2 cellular contexts compared by ENCODE assay signal in the genomic region with DNA sequence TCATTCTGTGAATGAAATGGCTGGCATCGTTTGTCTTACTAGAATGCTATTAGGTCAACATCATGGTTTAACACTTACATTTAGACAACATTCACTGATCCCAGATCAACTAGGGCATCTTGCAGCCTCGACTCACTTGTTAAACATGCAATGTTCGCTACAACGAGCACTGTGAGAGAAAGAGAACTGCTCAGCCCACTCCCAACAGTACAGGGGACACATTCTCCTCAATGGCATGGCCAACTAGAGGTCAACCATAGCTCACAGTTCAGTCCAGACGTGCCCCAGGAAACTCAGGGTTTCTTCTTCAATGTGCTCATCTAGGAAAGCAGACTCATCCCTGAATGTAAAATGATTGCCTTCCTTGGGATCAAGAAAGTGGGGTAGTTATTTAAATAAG.
TF ChIP-seq lines count a peak whose summit lies in the region.

No MANE protein-coding gene starts in this region.

TF ChIP-seq in A549, 52 proteins besides CTCF, POLR2A, EP300 and RAD21 (continued from another document):
- TF ChIP-seq FOSL2 (IDR thresholded peaks at IDR 0.05) (no peak), FOSL2 (CRISPR knock-in tag; IDR thresholded peaks at IDR 0.05) (no peak), ZSCAN20 (CRISPR knock-in tag; IDR thresholded peaks at IDR 0.05) (no peak)

TF ChIP-seq in WTC11, 78 proteins besides CTCF, POLR2A, EP300 and RAD21 (continued from another document):
- TF ChIP-seq, protein P1, sequence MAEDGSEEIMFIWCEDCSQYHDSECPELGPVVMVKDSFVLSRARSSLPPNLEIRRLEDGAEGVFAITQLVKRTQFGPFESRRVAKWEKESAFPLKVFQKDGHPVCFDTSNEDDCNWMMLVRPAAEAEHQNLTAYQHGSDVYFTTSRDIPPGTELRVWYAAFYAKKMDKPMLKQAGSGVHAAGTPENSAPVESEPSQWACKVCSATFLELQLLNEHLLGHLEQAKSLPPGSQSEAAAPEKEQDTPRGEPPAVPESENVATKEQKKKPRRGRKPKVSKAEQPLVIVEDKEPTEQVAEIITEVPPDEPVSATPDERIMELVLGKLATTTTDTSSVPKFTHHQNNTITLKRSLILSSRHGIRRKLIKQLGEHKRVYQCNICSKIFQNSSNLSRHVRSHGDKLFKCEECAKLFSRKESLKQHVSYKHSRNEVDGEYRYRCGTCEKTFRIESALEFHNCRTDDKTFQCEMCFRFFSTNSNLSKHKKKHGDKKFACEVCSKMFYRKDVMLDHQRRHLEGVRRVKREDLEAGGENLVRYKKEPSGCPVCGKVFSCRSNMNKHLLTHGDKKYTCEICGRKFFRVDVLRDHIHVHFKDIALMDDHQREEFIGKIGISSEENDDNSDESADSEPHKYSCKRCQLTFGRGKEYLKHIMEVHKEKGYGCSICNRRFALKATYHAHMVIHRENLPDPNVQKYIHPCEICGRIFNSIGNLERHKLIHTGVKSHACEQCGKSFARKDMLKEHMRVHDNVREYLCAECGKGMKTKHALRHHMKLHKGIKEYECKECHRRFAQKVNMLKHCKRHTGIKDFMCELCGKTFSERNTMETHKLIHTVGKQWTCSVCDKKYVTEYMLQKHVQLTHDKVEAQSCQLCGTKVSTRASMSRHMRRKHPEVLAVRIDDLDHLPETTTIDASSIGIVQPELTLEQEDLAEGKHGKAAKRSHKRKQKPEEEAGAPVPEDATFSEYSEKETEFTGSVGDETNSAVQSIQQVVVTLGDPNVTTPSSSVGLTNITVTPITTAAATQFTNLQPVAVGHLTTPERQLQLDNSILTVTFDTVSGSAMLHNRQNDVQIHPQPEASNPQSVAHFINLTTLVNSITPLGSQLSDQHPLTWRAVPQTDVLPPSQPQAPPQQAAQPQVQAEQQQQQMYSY (CRISPR knock-in tag; IDR thresholded peaks at IDR 0.05), result no peak
- TF ChIP-seq JUN (CRISPR knock-in tag; IDR thresholded peaks at IDR 0.05) (no peak), SOX15 (CRISPR knock-in tag; IDR thresholded peaks at IDR 0.05) (no peak), ZNF138 (CRISPR knock-in tag; conservative IDR thresholded peaks at IDR 0.05) (no peak), KAT7 (CRISPR knock-in tag; IDR thresholded peaks at IDR 0.05; ENCODE audit: borderline replicate concordance) (no peak)
- TF ChIP-seq, protein P2, sequence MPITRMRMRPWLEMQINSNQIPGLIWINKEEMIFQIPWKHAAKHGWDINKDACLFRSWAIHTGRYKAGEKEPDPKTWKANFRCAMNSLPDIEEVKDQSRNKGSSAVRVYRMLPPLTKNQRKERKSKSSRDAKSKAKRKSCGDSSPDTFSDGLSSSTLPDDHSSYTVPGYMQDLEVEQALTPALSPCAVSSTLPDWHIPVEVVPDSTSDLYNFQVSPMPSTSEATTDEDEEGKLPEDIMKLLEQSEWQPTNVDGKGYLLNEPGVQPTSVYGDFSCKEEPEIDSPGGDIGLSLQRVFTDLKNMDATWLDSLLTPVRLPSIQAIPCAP (CRISPR knock-in tag; IDR thresholded peaks at IDR 0.05), result no peak
- TF ChIP-seq, protein P3, sequence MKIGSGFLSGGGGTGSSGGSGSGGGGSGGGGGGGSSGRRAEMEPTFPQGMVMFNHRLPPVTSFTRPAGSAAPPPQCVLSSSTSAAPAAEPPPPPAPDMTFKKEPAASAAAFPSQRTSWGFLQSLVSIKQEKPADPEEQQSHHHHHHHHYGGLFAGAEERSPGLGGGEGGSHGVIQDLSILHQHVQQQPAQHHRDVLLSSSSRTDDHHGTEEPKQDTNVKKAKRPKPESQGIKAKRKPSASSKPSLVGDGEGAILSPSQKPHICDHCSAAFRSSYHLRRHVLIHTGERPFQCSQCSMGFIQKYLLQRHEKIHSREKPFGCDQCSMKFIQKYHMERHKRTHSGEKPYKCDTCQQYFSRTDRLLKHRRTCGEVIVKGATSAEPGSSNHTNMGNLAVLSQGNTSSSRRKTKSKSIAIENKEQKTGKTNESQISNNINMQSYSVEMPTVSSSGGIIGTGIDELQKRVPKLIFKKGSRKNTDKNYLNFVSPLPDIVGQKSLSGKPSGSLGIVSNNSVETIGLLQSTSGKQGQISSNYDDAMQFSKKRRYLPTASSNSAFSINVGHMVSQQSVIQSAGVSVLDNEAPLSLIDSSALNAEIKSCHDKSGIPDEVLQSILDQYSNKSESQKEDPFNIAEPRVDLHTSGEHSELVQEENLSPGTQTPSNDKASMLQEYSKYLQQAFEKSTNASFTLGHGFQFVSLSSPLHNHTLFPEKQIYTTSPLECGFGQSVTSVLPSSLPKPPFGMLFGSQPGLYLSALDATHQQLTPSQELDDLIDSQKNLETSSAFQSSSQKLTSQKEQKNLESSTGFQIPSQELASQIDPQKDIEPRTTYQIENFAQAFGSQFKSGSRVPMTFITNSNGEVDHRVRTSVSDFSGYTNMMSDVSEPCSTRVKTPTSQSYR (CRISPR knock-in tag; IDR thresholded peaks at IDR 0.05), result no peak
TF ChIP-seq in WTC11: peak in this region for 0.
